35 cellular contexts compared by ENCODE assay signal in genomic region chr6:5120011-5120410, GRCh38. TPM values are rescaled to one million over a fixed set of nuclear protein-coding genes. Genes with fewer than 3 reads are reported as not detected.
DNase-seq lines count a peak whose midpoint lies in the region; ATAC-seq, FAIRE-seq and TF ChIP-seq lines count a peak whose summit lies in the region.
"Had no signal": no experiment of that assay in that cellular context is flagged by ENCODE, and none has a peak within 500 bp of the region (broad histone marks: within the 10 kb centered on the region; RNA-seq: fewer than 3 reads in every experiment).

No MANE protein-coding gene starts in this region.

- CTCF ChIA-PET in HepG2 (lab: Yijun Ruan, JAX; ENCODE audit: low intra/inter-chr PET ratio, low total read pairs), result no interaction called here

- no peaks in the 10 kb centered on the region for H4K20me1 ChIP-seq in HepG2 (ENCODE audit: insufficient read depth, low read length)

- H3K4me3 ChIP-seq in right lobe of liver (no peak overlapping the region), HepG2 (replicated peaks in 1 of 3; ENCODE audit: insufficient read depth in 1 of 3, low read depth in 2 of 3, low read length in 3 of 3) (no peak overlapping the region), mucosa of descending colon (no peak overlapping the region), stomach (no peak overlapping the region)
- no peak overlapping the region for H3K4me3 ChIP-seq in Jurkat, Clone E6-1 (ENCODE audit: low read length)
- H3K4me3 ChIP-seq: A549; BLaER1; BLaER1 treated with 17β-estradiol and CSF1 and Interleukin-3, amounts not matched to agents 10 nM and 100 nM had no signal

- H3K36me3 ChIP-seq in right lobe of liver, result no peaks in the 10 kb centered on the region
- H3K36me3 ChIP-seq in HepG2 (replicated peaks in 1 of 2; ENCODE audit: control insufficient read depth in 1 of 2, insufficient read depth in 2 of 2, low read length in 2 of 2), result no peaks in the 10 kb centered on the region; a peak in 2 of 5 replicates
- no peaks in the 10 kb centered on the region for H3K36me3 ChIP-seq in mucosa of descending colon (ENCODE audit: low read depth)
- H3K36me3 ChIP-seq in stomach, result no peaks in the 10 kb centered on the region
- H3K36me3 ChIP-seq: BE2C had no signal

- in situ Hi-C loops in HepG2 (cut with HindIII; ENCODE audit: extremely low pct_ligation_motif_present, low pct_unique_long_range_greater_than_20kb), result no loop called here

- no peak overlapping the region for H3K9ac ChIP-seq in HepG2 (ENCODE audit: insufficient read depth, low read depth, low read length)
- H3K9ac ChIP-seq: BLaER1; BLaER1 treated with 17β-estradiol and CSF1 and Interleukin-3, amounts not matched to agents 10 nM and 100 nM had no signal

- DNase-seq in right lobe of liver, result no peak
- DNase-seq in HepG2 (ENCODE audit: low spot score), result no peak
- peak; percentile 9 for DNase-seq in Jurkat, Clone E6-1 (ENCODE audit: low read depth, low spot score)
- DNase-seq in MV-4-11 (lab: John Stamatoyannopoulos, UW), result peak; percentile 6
- peak; percentile 37 for DNase-seq in mesenteric fat pad (ENCODE audit: low spot score)
- DNase-seq in mucosa of descending colon, result no peak
- DNase-seq in stomach, result no peak
- DNase-seq: 8988T; ACHN; AML-193; BE2C; C1 segment of cervical spinal cord; Caco-2; Calu3; CD4-positive, alpha-beta memory T cell; CD4-positive, alpha-beta T cell; CD4-positive, CD25-positive, alpha-beta regulatory T cell; CD8-positive, alpha-beta memory T cell; CD8-positive, alpha-beta T cell; COR-L47; DMS 273 treated with DMSO at 0.1 percent for 48 hours; DMS153; DMS53; DMS79; DMS79 treated with DMSO at 0.1 percent for 48 hours; DND-41; EL had no signal

- no peak overlapping the region for H2AFZ ChIP-seq in HepG2 (ENCODE audit: low read length)

- peaks cover 0 to 38% (median 12%) of the 10 kb centered on the region in 4 donors for H3K4me1 ChIP-seq in right lobe of liver
- peaks cover 62% of the 10 kb centered on the region for H3K4me1 ChIP-seq in HepG2 (ENCODE audit: insufficient read depth, low read length)
- H3K4me1 ChIP-seq in mucosa of descending colon (ENCODE audit: low read depth), result no peaks in the 10 kb centered on the region
- no peaks in the 10 kb centered on the region for H3K4me1 ChIP-seq in stomach
- H3K4me1 ChIP-seq: BE2C had no signal

- TF ChIP-seq CTCF in right lobe of liver (IDR thresholded peaks at IDR 0.05) (no peak), HepG2 (CRISPR knock-in tag; IDR thresholded peaks at IDR 0.05) (no peak), mucosa of descending colon (IDR thresholded peaks at IDR 0.05) (no peak), stomach (IDR thresholded peaks at IDR 0.05) (no peak)

- no peak for TF ChIP-seq RAD21 in HepG2 (CRISPR knock-in tag; IDR thresholded peaks at IDR 0.05)

- WGBS in right lobe of liver (ENCODE audit: insufficient coverage, low coverage, low lambda C conversion rate, missing lambda C conversion rate), result 82% methylated on average over 6 of the region's 10 CpGs
- WGBS in HepG2 (ENCODE audit: low lambda C conversion rate), result 94% methylated on average over 10 of the region's 10 CpGs
- 92 to 97% (median 94%) methylated on average over 10 of the region's 10 CpGs for WGBS in stomach, 5 donors

- no peak for TF ChIP-seq POLR2A in right lobe of liver (IDR thresholded peaks at IDR 0.05)
- TF ChIP-seq POLR2A in HepG2 (IDR thresholded peaks at IDR 0.05; ENCODE audit: insufficient read depth in 1 of 2, low read depth in 2 of 2, low read length in 2 of 2), result no peak
- no peak for TF ChIP-seq POLR2A in stomach (IDR thresholded peaks at IDR 0.05)

- no TSS peak for BruUV-seq in HepG2 (replicated peaks; lab: Mats Ljungman, UMichigan)

- H3K79me2 ChIP-seq in HepG2 (ENCODE audit: insufficient read depth, low read length), result no peaks in the 10 kb centered on the region

- TF ChIP-seq EP300 in HepG2 (IDR thresholded peaks at IDR 0.05; ENCODE audit: low read depth in 2 of 2, low read length in 2 of 2) (no peak), HepG2 (CRISPR knock-in tag; IDR thresholded peaks at IDR 0.05; ENCODE audit: borderline replicate concordance) (no peak), stomach (IDR thresholded peaks at IDR 0.05) (no peak)

- H3K27me3 ChIP-seq in right lobe of liver (no peaks in the 10 kb centered on the region), HepG2 (ENCODE audit: control insufficient read depth in 1 of 2, insufficient read depth in 2 of 2, low read length in 2 of 2) (no peaks in the 10 kb centered on the region), stomach (no peaks in the 10 kb centered on the region)
- H3K27me3 ChIP-seq: BE2C; BLaER1; BLaER1 treated with 17β-estradiol and CSF1 and Interleukin-3, amounts not matched to agents 10 nM and 100 nM had no signal

- no peak overlapping the region for H3K4me2 ChIP-seq in HepG2 (ENCODE audit: low read depth, low read length)
- H3K4me2 ChIP-seq: BLaER1; BLaER1 treated with 17β-estradiol and CSF1 and Interleukin-3, amounts not matched to agents 10 nM and 100 nM had no signal

- FAIRE-seq in HepG2 (lab: Jason Lieb, UNC), result no peak
- FAIRE-seq: A204.1, A549, D721Med had no signal

- ATAC-seq in right lobe of liver (no peak), HepG2 (no peak), mucosa of descending colon (no peak), HG03139 (IDR thresholded peaks at IDR 0.05; ENCODE audit: unreplicated experiment) (no peak)
- ATAC-seq: A549; CD8-positive, alpha-beta T cell had no signal

- intact Hi-C loops in right lobe of liver (cut with DNase I), result no loop called here
- intact Hi-C loops in HepG2 (cut with micrococcal nuclease; ENCODE audit: unreplicated experiment), result no loop called here
- intact Hi-C loops in mucosa of descending colon (cut with DNase I, micrococcal nuclease), result no loop called here
- intact Hi-C loops in stomach (cut with DNase I; ENCODE audit: low total_unique reads), result no loop called here

- no peaks in the 10 kb centered on the region for H3K9me3 ChIP-seq in right lobe of liver
- no peaks in the 10 kb centered on the region for H3K9me3 ChIP-seq in HepG2 (ENCODE audit: low read length)
- no peaks in the 10 kb centered on the region for H3K9me3 ChIP-seq in mucosa of descending colon
- no peaks in the 10 kb centered on the region for H3K9me3 ChIP-seq in stomach
- H3K9me3 ChIP-seq: A549, BE2C, Caco-2 had no signal

- POLR2A ChIA-PET in HepG2 (lab: Yijun Ruan, JAX), result interaction anchor here (0.7 kb wide), 1 partner anchor 1202 kb away, joined by 3 read pairs; no protein-coding TSS in a partner anchor

- H3K27ac ChIP-seq in right lobe of liver (peak overlapping the region in 2 of 3 donors; percentile 96 to 99), HepG2 (ENCODE audit: extremely low read length, insufficient read depth, low read length) (no peak overlapping the region), stomach (no peak overlapping the region)
- H3K27ac ChIP-seq: 22Rv1; A549; BLaER1; BLaER1 treated with 17β-estradiol and CSF1 and Interleukin-3, amounts not matched to agents 10 nM and 100 nM; C4-2B had no signal

RNA-seq across cellular contexts. Expression of gene PPP1R3G, which starts 34.9 kb away (rescaled TPM):
- total RNA-seq in right lobe of liver (under 1 TPM; 0.35 to 0.98 (median 0.52) TPM), HepG2 (2016; rRNA removed; fragmentation: Illumina TruSeq; extraction: Trizol) (0.56 and 1.2 TPM in 2 replicates), mesenteric fat pad (1.3 TPM), mucosa of descending colon (1 to 10 TPM in 1 of 3 donors, under 1 TPM in 2; 0.46 to 2.8 (median 0.55) TPM), stomach (1 to 10 TPM in 1 of 5 donors, under 1 TPM in 2, not detected in 2; 0.29 to 1.3 (median 0.45) TPM)
- 0.18 and 0.20 TPM in 2 replicates for total RNA-seq in HepG2 (2016; cell fraction: cytosol; rRNA removed; fragmentation: Illumina TruSeq; extraction: Trizol; ENCODE audit: low read depth)
- total RNA-seq in HepG2 (2016; cell fraction: insoluble cytoplasmic fraction; rRNA removed; fragmentation: Illumina TruSeq; extraction: Trizol), result 0.61 and 1.0 TPM in 2 replicates
- total RNA-seq in HepG2 (2016; cell fraction: membrane; rRNA removed; fragmentation: Illumina TruSeq; extraction: Trizol), result 0.52 and 0.74 TPM in 2 replicates
- 0.88 and 1.0 TPM in 2 replicates for total RNA-seq in HepG2 (2016; cell fraction: nucleus; rRNA removed; fragmentation: Illumina TruSeq; extraction: Trizol)
- polyA plus RNA-seq in HepG2 (2011; rRNA removed) (1.3 and 1.8 TPM in 2 replicates), stomach (under 1 TPM; 0.12 to 0.78 (median 0.76) TPM)
- 1.5 and 1.9 TPM in 2 replicates for polyA plus RNA-seq in HepG2 (2011; cell fraction: cytosol; rRNA removed)
- polyA plus RNA-seq in HepG2 (2011; cell fraction: nucleus; rRNA removed), result 3.4 and 3.6 TPM in 2 replicates
- 2.0 and 2.2 TPM in 2 replicates for polyA plus RNA-seq in HepG2 (2012)
- polyA plus RNA-seq in HepG2 (2016; cell fraction: cytosol; fragmentation: Illumina TruSeq; extraction: Trizol; ENCODE audit: low read depth), result 0.11 TPM in 2 replicates
- polyA plus RNA-seq in HepG2 (2016; cell fraction: insoluble cytoplasmic fraction; fragmentation: Illumina TruSeq; extraction: Trizol; ENCODE audit: low read depth), result 0.44 and 0.60 TPM in 2 replicates
- polyA plus RNA-seq in HepG2 (2016; cell fraction: membrane; fragmentation: Illumina TruSeq; extraction: Trizol; ENCODE audit: low read depth), result 0.29 and 0.52 TPM in 2 replicates
- 0.61 and 0.77 TPM in 2 replicates for polyA plus RNA-seq in HepG2 (2016; cell fraction: nucleus; fragmentation: Illumina TruSeq; extraction: Trizol; ENCODE audit: insufficient read depth, low read depth)
- 0.14 and 3.0 TPM in 2 replicates for polyA minus RNA-seq in HepG2 (2011; rRNA and poly(A)+ RNA removed; ENCODE audit: low replicate concordance)
- polyA minus RNA-seq in HepG2 (2011; cell fraction: cytosol; rRNA and poly(A)+ RNA removed), result 2.1 and 2.3 TPM in 2 replicates
- 4.5 and 4.8 TPM in 2 replicates for polyA minus RNA-seq in HepG2 (2011; cell fraction: nucleus; rRNA and poly(A)+ RNA removed)
- polyA plus RNA-seq in Jurkat, Clone E6-1 (2012; ENCODE audit: insufficient read depth, insufficient read length), result not detected
- total RNA-seq: CD4-positive, alpha-beta memory T cell; CD4-positive, alpha-beta T cell; CD8-positive, alpha-beta memory T cell; CD8-positive, alpha-beta T cell had no signal
- polyA plus RNA-seq: CD4-positive, alpha-beta memory T cell; CD4-positive, CD25-positive, alpha-beta regulatory T cell; CD8-positive, alpha-beta memory T cell had no signal

Comparison
In these comparisons a context has a peak if more than half of its experiments do, and no peak if none do; other contexts are left out.
1. H3K27ac ChIP-seq: peak in right lobe of liver (2 of 3); none in HepG2 (single experiment) and stomach (0 of 5).
2. DNase-seq: peak in Jurkat, Clone E6-1 (single experiment), MV-4-11 (single experiment) and mesenteric fat pad (single experiment); none in right lobe of liver (0 of 3), HepG2 (single experiment), mucosa of descending colon (0 of 3) and stomach (single experiment).